ENCODE assay signal across 1 cellular context in the genomic region with DNA sequence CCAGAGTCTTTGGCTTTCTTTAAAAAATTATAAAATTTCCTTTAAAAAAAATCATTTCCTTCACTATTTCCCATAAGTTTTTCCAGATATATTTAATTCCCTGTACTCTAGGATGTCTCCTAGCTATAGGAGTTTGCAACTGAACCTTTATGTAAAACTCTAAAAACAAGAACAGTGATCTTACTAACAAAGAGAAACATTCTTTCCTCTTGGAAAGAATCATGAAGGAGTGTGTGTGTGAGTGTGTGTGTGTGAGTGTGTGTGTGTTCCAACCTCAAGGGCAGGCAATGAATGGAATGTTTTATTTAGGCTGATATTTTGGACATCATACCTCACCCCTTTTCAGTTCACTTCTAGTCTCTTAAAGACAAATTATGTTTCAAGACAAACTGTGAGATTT.
TF ChIP-seq lines count a peak whose summit lies in the region.

No MANE protein-coding gene starts in this region.

TF ChIP-seq in WTC11, 78 proteins besides CTCF, POLR2A, EP300 and RAD21:
- TF ChIP-seq, protein P1, sequence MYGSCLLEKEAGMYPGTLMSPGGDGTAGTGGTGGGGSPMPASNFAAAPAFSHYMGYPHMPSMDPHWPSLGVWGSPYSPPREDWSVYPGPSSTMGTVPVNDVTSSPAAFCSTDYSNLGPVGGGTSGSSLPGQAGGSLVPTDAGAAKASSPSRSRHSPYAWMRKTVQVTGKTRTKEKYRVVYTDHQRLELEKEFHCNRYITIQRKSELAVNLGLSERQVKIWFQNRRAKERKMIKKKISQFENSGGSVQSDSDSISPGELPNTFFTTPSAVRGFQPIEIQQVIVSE (CRISPR knock-in tag; IDR thresholded peaks at IDR 0.05; ENCODE audit: borderline replicate concordance) = no peak
- TF ChIP-seq, protein P2, sequence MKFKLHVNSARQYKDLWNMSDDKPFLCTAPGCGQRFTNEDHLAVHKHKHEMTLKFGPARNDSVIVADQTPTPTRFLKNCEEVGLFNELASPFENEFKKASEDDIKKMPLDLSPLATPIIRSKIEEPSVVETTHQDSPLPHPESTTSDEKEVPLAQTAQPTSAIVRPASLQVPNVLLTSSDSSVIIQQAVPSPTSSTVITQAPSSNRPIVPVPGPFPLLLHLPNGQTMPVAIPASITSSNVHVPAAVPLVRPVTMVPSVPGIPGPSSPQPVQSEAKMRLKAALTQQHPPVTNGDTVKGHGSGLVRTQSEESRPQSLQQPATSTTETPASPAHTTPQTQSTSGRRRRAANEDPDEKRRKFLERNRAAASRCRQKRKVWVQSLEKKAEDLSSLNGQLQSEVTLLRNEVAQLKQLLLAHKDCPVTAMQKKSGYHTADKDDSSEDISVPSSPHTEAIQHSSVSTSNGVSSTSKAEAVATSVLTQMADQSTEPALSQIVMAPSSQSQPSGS (CRISPR knock-in tag; IDR thresholded peaks at IDR 0.05; ENCODE audit: borderline replicate concordance, low read depth) = no peak
- TF ChIP-seq SMAD4 (CRISPR knock-in tag; IDR thresholded peaks at IDR 0.05) = no peak
- TF ChIP-seq, protein P3, sequence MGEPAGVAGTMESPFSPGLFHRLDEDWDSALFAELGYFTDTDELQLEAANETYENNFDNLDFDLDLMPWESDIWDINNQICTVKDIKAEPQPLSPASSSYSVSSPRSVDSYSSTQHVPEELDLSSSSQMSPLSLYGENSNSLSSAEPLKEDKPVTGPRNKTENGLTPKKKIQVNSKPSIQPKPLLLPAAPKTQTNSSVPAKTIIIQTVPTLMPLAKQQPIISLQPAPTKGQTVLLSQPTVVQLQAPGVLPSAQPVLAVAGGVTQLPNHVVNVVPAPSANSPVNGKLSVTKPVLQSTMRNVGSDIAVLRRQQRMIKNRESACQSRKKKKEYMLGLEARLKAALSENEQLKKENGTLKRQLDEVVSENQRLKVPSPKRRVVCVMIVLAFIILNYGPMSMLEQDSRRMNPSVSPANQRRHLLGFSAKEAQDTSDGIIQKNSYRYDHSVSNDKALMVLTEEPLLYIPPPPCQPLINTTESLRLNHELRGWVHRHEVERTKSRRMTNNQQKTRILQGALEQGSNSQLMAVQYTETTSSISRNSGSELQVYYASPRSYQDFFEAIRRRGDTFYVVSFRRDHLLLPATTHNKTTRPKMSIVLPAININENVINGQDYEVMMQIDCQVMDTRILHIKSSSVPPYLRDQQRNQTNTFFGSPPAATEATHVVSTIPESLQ (CRISPR knock-in tag; IDR thresholded peaks at IDR 0.05) = no peak
- TF ChIP-seq, protein P4, sequence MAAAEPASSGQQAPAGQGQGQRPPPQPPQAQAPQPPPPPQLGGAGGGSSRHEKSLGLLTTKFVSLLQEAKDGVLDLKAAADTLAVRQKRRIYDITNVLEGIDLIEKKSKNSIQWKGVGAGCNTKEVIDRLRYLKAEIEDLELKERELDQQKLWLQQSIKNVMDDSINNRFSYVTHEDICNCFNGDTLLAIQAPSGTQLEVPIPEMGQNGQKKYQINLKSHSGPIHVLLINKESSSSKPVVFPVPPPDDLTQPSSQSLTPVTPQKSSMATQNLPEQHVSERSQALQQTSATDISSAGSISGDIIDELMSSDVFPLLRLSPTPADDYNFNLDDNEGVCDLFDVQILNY (CRISPR knock-in tag; IDR thresholded peaks at IDR 0.05) = no peak
- TF ChIP-seq, protein P5, sequence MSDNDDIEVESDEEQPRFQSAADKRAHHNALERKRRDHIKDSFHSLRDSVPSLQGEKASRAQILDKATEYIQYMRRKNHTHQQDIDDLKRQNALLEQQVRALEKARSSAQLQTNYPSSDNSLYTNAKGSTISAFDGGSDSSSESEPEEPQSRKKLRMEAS (CRISPR knock-in tag; IDR thresholded peaks at IDR 0.05) = no peak
- TF ChIP-seq IRF2 (CRISPR knock-in tag; IDR thresholded peaks at IDR 0.05; ENCODE audit: borderline replicate concordance, low read depth) = no peak
- TF ChIP-seq ZNF232 (CRISPR knock-in tag; IDR thresholded peaks at IDR 0.05) = no peak
- TF ChIP-seq CREM (CRISPR knock-in tag; IDR thresholded peaks at IDR 0.05) = no peak
- TF ChIP-seq, protein P6, sequence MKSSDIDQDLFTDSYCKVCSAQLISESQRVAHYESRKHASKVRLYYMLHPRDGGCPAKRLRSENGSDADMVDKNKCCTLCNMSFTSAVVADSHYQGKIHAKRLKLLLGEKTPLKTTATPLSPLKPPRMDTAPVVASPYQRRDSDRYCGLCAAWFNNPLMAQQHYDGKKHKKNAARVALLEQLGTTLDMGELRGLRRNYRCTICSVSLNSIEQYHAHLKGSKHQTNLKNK (CRISPR knock-in tag; IDR thresholded peaks at IDR 0.05) = no peak
- no peak for TF ChIP-seq ZBTB21 (CRISPR knock-in tag; IDR thresholded peaks at IDR 0.05; ENCODE audit: borderline replicate concordance)
- TF ChIP-seq JAZF1 (CRISPR knock-in tag; IDR thresholded peaks at IDR 0.05) = no peak
- TF ChIP-seq NR1H2 (CRISPR knock-in tag; IDR thresholded peaks at IDR 0.05) = no peak
- no peak for TF ChIP-seq KAT7 (CRISPR knock-in tag; IDR thresholded peaks at IDR 0.05; ENCODE audit: borderline replicate concordance)
- TF ChIP-seq NFYB (CRISPR knock-in tag; conservative IDR thresholded peaks at IDR 0.05; ENCODE audit: low read depth) = no peak
- TF ChIP-seq, protein P7, sequence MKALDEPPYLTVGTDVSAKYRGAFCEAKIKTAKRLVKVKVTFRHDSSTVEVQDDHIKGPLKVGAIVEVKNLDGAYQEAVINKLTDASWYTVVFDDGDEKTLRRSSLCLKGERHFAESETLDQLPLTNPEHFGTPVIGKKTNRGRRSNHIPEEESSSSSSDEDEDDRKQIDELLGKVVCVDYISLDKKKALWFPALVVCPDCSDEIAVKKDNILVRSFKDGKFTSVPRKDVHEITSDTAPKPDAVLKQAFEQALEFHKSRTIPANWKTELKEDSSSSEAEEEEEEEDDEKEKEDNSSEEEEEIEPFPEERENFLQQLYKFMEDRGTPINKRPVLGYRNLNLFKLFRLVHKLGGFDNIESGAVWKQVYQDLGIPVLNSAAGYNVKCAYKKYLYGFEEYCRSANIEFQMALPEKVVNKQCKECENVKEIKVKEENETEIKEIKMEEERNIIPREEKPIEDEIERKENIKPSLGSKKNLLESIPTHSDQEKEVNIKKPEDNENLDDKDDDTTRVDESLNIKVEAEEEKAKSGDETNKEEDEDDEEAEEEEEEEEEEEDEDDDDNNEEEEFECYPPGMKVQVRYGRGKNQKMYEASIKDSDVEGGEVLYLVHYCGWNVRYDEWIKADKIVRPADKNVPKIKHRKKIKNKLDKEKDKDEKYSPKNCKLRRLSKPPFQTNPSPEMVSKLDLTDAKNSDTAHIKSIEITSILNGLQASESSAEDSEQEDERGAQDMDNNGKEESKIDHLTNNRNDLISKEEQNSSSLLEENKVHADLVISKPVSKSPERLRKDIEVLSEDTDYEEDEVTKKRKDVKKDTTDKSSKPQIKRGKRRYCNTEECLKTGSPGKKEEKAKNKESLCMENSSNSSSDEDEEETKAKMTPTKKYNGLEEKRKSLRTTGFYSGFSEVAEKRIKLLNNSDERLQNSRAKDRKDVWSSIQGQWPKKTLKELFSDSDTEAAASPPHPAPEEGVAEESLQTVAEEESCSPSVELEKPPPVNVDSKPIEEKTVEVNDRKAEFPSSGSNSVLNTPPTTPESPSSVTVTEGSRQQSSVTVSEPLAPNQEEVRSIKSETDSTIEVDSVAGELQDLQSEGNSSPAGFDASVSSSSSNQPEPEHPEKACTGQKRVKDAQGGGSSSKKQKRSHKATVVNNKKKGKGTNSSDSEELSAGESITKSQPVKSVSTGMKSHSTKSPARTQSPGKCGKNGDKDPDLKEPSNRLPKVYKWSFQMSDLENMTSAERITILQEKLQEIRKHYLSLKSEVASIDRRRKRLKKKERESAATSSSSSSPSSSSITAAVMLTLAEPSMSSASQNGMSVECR (CRISPR knock-in tag; IDR thresholded peaks at IDR 0.05; ENCODE audit: borderline replicate concordance) = no peak
- TF ChIP-seq NR3C1 (CRISPR knock-in tag; conservative IDR thresholded peaks at IDR 0.05; ENCODE audit: low read depth) = no peak
